11 cellular contexts compared by ENCODE assay signal in genomic region chr1:88661188-88661587, GRCh38. TPM values are rescaled to one million over a fixed set of nuclear protein-coding genes. Genes with fewer than 3 reads are reported as not detected.
DNase-seq lines count a peak whose midpoint lies in the region; ATAC-seq, FAIRE-seq and TF ChIP-seq lines count a peak whose summit lies in the region.
"Had no signal": no experiment of that assay in that cellular context is flagged by ENCODE, and none has a peak within 500 bp of the region (broad histone marks: within the 10 kb centered on the region; RNA-seq: fewer than 3 reads in every experiment).

No MANE protein-coding gene starts in this region.

- intact Hi-C loops in natural killer cell (cut with micrococcal nuclease): no loop called here

- H3K27me3 Mint-ChIP-seq in activated naive CD8-positive, alpha-beta T cell treated with anti-CD3 and anti-CD28 coated beads, Interleukin-2, amount 50 U/mL, for 24 hours: no peaks in the 10 kb centered on the region
- H3K27me3 Mint-ChIP-seq in natural killer cell (ENCODE audit: low read depth in 2 of 2): peaks cover 0 to 4% of the 10 kb centered on the region in 2 donors

- peaks cover 28% of the 10 kb centered on the region for H3K4me1 Mint-ChIP-seq in activated naive CD8-positive, alpha-beta T cell treated with anti-CD3 and anti-CD28 coated beads, Interleukin-2, amount 50 U/mL, for 24 hours
- peaks cover 0 to 7% of the 10 kb centered on the region in 2 donors for H3K4me1 Mint-ChIP-seq in natural killer cell
- H3K4me1 Mint-ChIP-seq: stimulated activated effector memory CD8-positive, alpha-beta T cell treated with anti-CD3 and anti-CD28 coated beads, Interleukin-12 subunit alpha, Interleukin-12 subunit beta, amount 100 ng/mL, for 72 hours had no signal

- ATAC-seq in activated naive CD8-positive, alpha-beta T cell treated with anti-CD3 and anti-CD28 coated beads, Interleukin-2, amount 50 U/mL, for 24 hours: peak; percentile 55
- no peak for ATAC-seq in natural killer cell
- ATAC-seq in GM21390 (IDR thresholded peaks at IDR 0.05; ENCODE audit: unreplicated experiment): no peak
- ATAC-seq: stimulated activated effector memory CD8-positive, alpha-beta T cell treated with anti-CD3 and anti-CD28 coated beads, Interleukin-12 subunit alpha, Interleukin-12 subunit beta, amount 100 ng/mL, for 72 hours had no signal

- peak overlapping the region; percentile 59 for H3K4me3 Mint-ChIP-seq in activated naive CD8-positive, alpha-beta T cell treated with anti-CD3 and anti-CD28 coated beads, Interleukin-2, amount 50 U/mL, for 24 hours
- peak overlapping the region; percentile 54 for H3K4me3 Mint-ChIP-seq in natural killer cell
- H3K4me3 Mint-ChIP-seq: stimulated activated effector memory CD8-positive, alpha-beta T cell treated with anti-CD3 and anti-CD28 coated beads, Interleukin-12 subunit alpha, Interleukin-12 subunit beta, amount 100 ng/mL, for 72 hours had no signal

- H3K27ac Mint-ChIP-seq in activated naive CD8-positive, alpha-beta T cell treated with anti-CD3 and anti-CD28 coated beads, Interleukin-2, amount 50 U/mL, for 24 hours: peak overlapping the region; percentile 72
- H3K27ac Mint-ChIP-seq in natural killer cell: no peak overlapping the region
- H3K27ac Mint-ChIP-seq: stimulated activated effector memory CD8-positive, alpha-beta T cell treated with anti-CD3 and anti-CD28 coated beads, Interleukin-12 subunit alpha, Interleukin-12 subunit beta, amount 100 ng/mL, for 72 hours had no signal

- peak; percentile 72 for DNase-seq in DMS53 (lab: John Stamatoyannopoulos, UW)
- DNase-seq in H54 (ENCODE audit: insufficient read length, low spot score): no peak
- DNase-seq in activated naive CD8-positive, alpha-beta T cell treated with anti-CD3 and anti-CD28 coated beads, Interleukin-2, amount 50 U/mL, for 24 hours: peak; percentile 6
- no peak for DNase-seq in natural killer cell
- DNase-seq in SIG-M5 treated with dmso at 0.1 percent for 504 hours (lab: John Stamatoyannopoulos, UW; ENCODE audit: unreplicated experiment): no peak
- no peak for DNase-seq in islet precursor cell
- DNase-seq: activated gamma-delta T cell treated with Interleukin-2 at 50 U/mL for 16 hours, MG63 had no signal

- no peak for TF ChIP-seq CTCF in natural killer cell (IDR thresholded peaks at IDR 0.05)

- TF ChIP-seq POLR2A in H54 (IDR thresholded peaks at IDR 0.05; ENCODE audit: low read depth, low read length): no peak

- no peaks in the 10 kb centered on the region for H3K36me3 Mint-ChIP-seq in activated naive CD8-positive, alpha-beta T cell treated with anti-CD3 and anti-CD28 coated beads, Interleukin-2, amount 50 U/mL, for 24 hours (ENCODE audit: low read depth)
- no peaks in the 10 kb centered on the region for H3K36me3 Mint-ChIP-seq in natural killer cell
- H3K36me3 Mint-ChIP-seq: stimulated activated effector memory CD8-positive, alpha-beta T cell treated with anti-CD3 and anti-CD28 coated beads, Interleukin-12 subunit alpha, Interleukin-12 subunit beta, amount 100 ng/mL, for 72 hours had no signal

- H3K9me3 Mint-ChIP-seq in activated naive CD8-positive, alpha-beta T cell treated with anti-CD3 and anti-CD28 coated beads, Interleukin-2, amount 50 U/mL, for 24 hours: no peaks in the 10 kb centered on the region
- H3K9me3 Mint-ChIP-seq in natural killer cell: no peaks in the 10 kb centered on the region
- H3K9me3 Mint-ChIP-seq: stimulated activated effector memory CD8-positive, alpha-beta T cell treated with anti-CD3 and anti-CD28 coated beads, Interleukin-12 subunit alpha, Interleukin-12 subunit beta, amount 100 ng/mL, for 72 hours had no signal

- peak; percentile 80 for FAIRE-seq in H54 (lab: Jason Lieb, UNC)
- FAIRE-seq: GM12892 had no signal

RNA-seq across cellular contexts. Expression of gene PKN2, which starts 22.9 kb away (rescaled TPM):
- 10 to 100 TPM; 40.8 to 50.1 (median 47.2) TPM for total RNA-seq in natural killer cell

Comparison
In these comparisons a context has a peak if more than half of its experiments do, and no peak if none do; other contexts are left out.
1. DNase-seq: peak in DMS53 (single experiment) and activated naive CD8-positive, alpha-beta T cell treated with anti-CD3 and anti-CD28 coated beads, Interleukin-2, amount 50 U/mL, for 24 hours (single experiment); none in H54 (single experiment), natural killer cell (single experiment), SIG-M5 treated with dmso at 0.1 percent for 504 hours (single experiment) and islet precursor cell (single experiment).